Comparison of ENCODE assay signal across 21 cellular contexts in genomic region chr9:132806306-132806705, GRCh38.
A peak's percentile ranks its signal among the peaks of the same experiment; 100 is the strongest.
DNase-seq lines count a peak whose midpoint lies in the region; FAIRE-seq and TF ChIP-seq lines count a peak whose summit lies in the region.
"Had no signal": no experiment of that assay in that cellular context is flagged by ENCODE, and none has a peak within 500 bp of the region (broad histone marks: within the 10 kb centered on the region; RNA-seq: fewer than 3 reads in every experiment).

No MANE protein-coding gene starts in this region.

- no peaks in the 10 kb centered on the region for H3K9me3 ChIP-seq in BLaER1
- no peaks in the 10 kb centered on the region for H3K9me3 ChIP-seq in HUES6 (ENCODE audit: control insufficient read depth, insufficient read depth, low read depth, low read length)
- H3K9me3 ChIP-seq in kidney (ENCODE audit: control insufficient read depth in 1 of 2, low read length in 2 of 2): no peaks in the 10 kb centered on the region
- H3K9me3 ChIP-seq in osteoblast (ENCODE audit: low read depth, low read length): no peaks in the 10 kb centered on the region
- H3K9me3 ChIP-seq: Caco-2, SK-N-SH had no signal

- peak; percentile 24 for DNase-seq in kidney
- peak; percentile 65 for DNase-seq in retina
- no peak for DNase-seq in stimulated activated naive CD4-positive, alpha-beta T cell treated with Interleukin-2 at 50 U/mL for 16 hours (lab: John Stamatoyannopoulos, UW)
- DNase-seq in NCI-H1436 (lab: John Stamatoyannopoulos, UW): no peak
- DNase-seq in osteoblast (ENCODE audit: insufficient read length, low spot score, missing footprints): no peak
- DNase-seq: CD8-positive, alpha-beta T cell; GDM1; Karpas-422; NCI-H1105; NCI-H146; NCI-H1930; NCI-H2107; NCI-H524; SK-N-SH had no signal

- no peak overlapping the region for H2AFZ ChIP-seq in osteoblast (ENCODE audit: low read length)

- FAIRE-seq in kidney (lab: Jason Lieb, UNC): no peak
- FAIRE-seq: GM12878, HepG2, RCC 7860 had no signal

- H3K36me3 ChIP-seq in BLaER1 (no peaks in the 10 kb centered on the region), HUES6 (ENCODE audit: control insufficient read depth, insufficient read depth, low read length) (no peaks in the 10 kb centered on the region), kidney (ENCODE audit: control insufficient read depth in 1 of 2, insufficient read depth in 2 of 2, low read length in 2 of 2) (no peaks in the 10 kb centered on the region), osteoblast (ENCODE audit: insufficient read depth, low read length) (no peaks in the 10 kb centered on the region)

- H3K27me3 ChIP-seq in BLaER1 (no peaks in the 10 kb centered on the region), HUES6 (ENCODE audit: control insufficient read depth, insufficient read depth, low read length) (no peaks in the 10 kb centered on the region; the same call in 1 of the 2 replicates), osteoblast (ENCODE audit: insufficient read depth, low read length) (peaks cover 8% of the 10 kb centered on the region)

- H3K4me2 ChIP-seq in BLaER1 (peak overlapping the region; percentile 92; the same call in 1 of the 2 replicates), osteoblast (ENCODE audit: insufficient read depth, low read length) (no peak overlapping the region)
- H3K4me2 ChIP-seq: SK-N-SH had no signal

- intact Hi-C loops in kidney (cut with DNase I): no loop called here

- H4K20me1 ChIP-seq in BLaER1 (no peaks in the 10 kb centered on the region), osteoblast (ENCODE audit: insufficient read depth, low read length) (no peaks in the 10 kb centered on the region)

- no peak for TF ChIP-seq CTCF in kidney (IDR thresholded peaks at IDR 0.05; ENCODE audit: borderline replicate concordance, extremely low read depth, insufficient read depth)
- TF ChIP-seq CTCF in osteoblast (IDR thresholded peaks at IDR 0.05; ENCODE audit: extremely low read depth, low read depth, low read length): no peak

- no peak overlapping the region for H3K9ac ChIP-seq in BLaER1
- peak overlapping the region; percentile 21 for H3K9ac ChIP-seq in HUES6 (ENCODE audit: low read length)
- H3K9ac ChIP-seq in kidney (ENCODE audit: low read length in 2 of 2): no peak overlapping the region
- H3K9ac ChIP-seq: SK-N-SH had no signal

- H3K4me1 ChIP-seq in BLaER1 (peaks cover 59% of the 10 kb centered on the region), HUES6 (ENCODE audit: control insufficient read depth, insufficient read depth, low read length) (peaks cover 15% of the 10 kb centered on the region), kidney (ENCODE audit: control insufficient read depth in 1 of 2, insufficient read depth in 1 of 2, low read depth in 1 of 2, low read length in 2 of 2) (no peaks in the 10 kb centered on the region), osteoblast (ENCODE audit: insufficient read depth, low read length) (no peaks in the 10 kb centered on the region)

- H3K27ac ChIP-seq in BLaER1: no peak overlapping the region
- no peak overlapping the region for H3K27ac ChIP-seq in HUES6 (ENCODE audit: low read depth, low read length)
- H3K27ac ChIP-seq in kidney (ENCODE audit: low read depth in 2 of 2, low read length in 2 of 2): no peak overlapping the region
- no peak overlapping the region for H3K27ac ChIP-seq in osteoblast (ENCODE audit: low read depth, low read length)
- H3K27ac ChIP-seq: C4-2B had no signal

- H3K79me2 ChIP-seq in osteoblast (ENCODE audit: insufficient read depth, low read length): no peaks in the 10 kb centered on the region

- H3K4me3 ChIP-seq in BLaER1 (no peak overlapping the region), HUES6 (ENCODE audit: low read depth, low read length) (no peak overlapping the region), kidney (ENCODE audit: low read length in 2 of 2) (no peak overlapping the region), osteoblast (ENCODE audit: insufficient read depth, low read length) (no peak overlapping the region)
- H3K4me3 ChIP-seq: GM12878 had no signal

Comparison
In these comparisons a context has a peak if more than half of its experiments do, and no peak if none do; other contexts are left out.
1. DNase-seq: peak in kidney (single experiment) and retina (single experiment); none in stimulated activated naive CD4-positive, alpha-beta T cell treated with Interleukin-2 at 50 U/mL for 16 hours (single experiment), NCI-H1436 (single experiment) and osteoblast (single experiment).